Comparison of ENCODE assay signal across 8 cellular contexts in the genomic region with DNA sequence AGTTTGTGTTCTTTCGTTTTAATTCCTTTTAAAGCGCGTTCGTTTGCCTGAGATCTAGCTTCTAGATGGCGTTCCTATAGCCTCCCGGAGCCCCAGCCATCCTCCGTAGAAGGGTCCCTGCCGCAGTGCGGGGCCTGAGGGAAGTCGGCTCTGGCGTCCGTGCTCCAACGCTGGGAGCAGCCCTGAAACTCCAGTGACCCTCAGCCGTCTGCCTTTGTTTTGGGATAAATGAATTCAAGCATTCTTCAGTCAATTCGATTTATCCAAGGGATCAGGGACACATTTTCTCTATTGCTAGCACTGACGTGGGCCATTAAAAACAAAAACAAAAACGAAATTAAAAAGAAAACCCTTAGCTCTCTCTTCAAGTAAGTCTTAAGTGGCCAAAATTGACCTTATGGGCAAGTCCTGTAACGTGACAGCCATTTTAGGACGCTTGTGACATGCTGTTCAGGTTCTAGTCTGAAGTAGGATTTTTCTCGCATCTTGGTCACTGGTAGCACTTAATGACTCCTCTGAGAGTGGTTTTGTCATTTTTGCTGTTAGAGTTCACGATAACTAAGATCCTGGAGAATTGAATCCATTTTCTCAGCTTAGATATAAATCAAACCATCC. TPM values are rescaled to one million over a fixed set of nuclear protein-coding genes. Genes with fewer than 3 reads are reported as not detected.
DNase-seq lines count a peak whose midpoint lies in the region; ATAC-seq and TF ChIP-seq lines count a peak whose summit lies in the region.

No MANE protein-coding gene starts in this region.

- no peak for TF ChIP-seq POLR2A in uterus (IDR thresholded peaks at IDR 0.05)

- H3F3A ChIP-seq in PC-9 (ENCODE audit: insufficient read depth, low read depth): no peaks in the 10 kb centered on the region

- H3K27me3 ChIP-seq in BLaER1 (no peaks in the 10 kb centered on the region), PC-9 (ENCODE audit: insufficient read depth, low read depth) (no peaks in the 10 kb centered on the region), uterus (no peaks in the 10 kb centered on the region)

- intact Hi-C loops in PC-9 (cut with micrococcal nuclease; ENCODE audit: unreplicated experiment): loop anchor here (10.0 kb wide), 2 partner anchors 109 to 1101 kb away; no protein-coding TSS in a partner anchor
- intact Hi-C loops in dendritic cell treated with granulocyte-macrophage colony-stimulating factor and Interleukin-4, amounts not matched to agents 40 ng/mL and 50 ng/mL, for 4 days (cut with micrococcal nuclease): loop anchor here (2.0 to 10.0 kb wide), 3 partner anchors 681 to 1811 kb away; partner anchors contain the start of gene NRIP1
- intact Hi-C loops in uterus (cut with DNase I; ENCODE audit: low total_unique reads): no loop called here

- ATAC-seq in GM18858 (IDR thresholded peaks at IDR 0.05; ENCODE audit: unreplicated experiment): peak; percentile 5
- peak; percentile 21 for ATAC-seq in HG03025 (IDR thresholded peaks at IDR 0.05; ENCODE audit: low FRiP score, unreplicated experiment)

- H3K27ac ChIP-seq in BLaER1: peak overlapping the region; percentile 85
- no peak overlapping the region for H3K27ac ChIP-seq in PC-9
- H3K27ac ChIP-seq in uterus: peak overlapping the region; percentile 89 to 99

- H3K27me3 Mint-ChIP-seq in dendritic cell treated with granulocyte-macrophage colony-stimulating factor and Interleukin-4, amounts not matched to agents 40 ng/mL and 50 ng/mL, for 4 days: no peaks in the 10 kb centered on the region
- H3K27me3 Mint-ChIP-seq in mesothelial cell of epicardium (ENCODE audit: low read depth): no peaks in the 10 kb centered on the region

- CTCF ChIA-PET in PC-9 (lab: Charles Lee): no interaction called here

- H3K79me2 ChIP-seq in PC-9 (ENCODE audit: low read depth): peaks cover 37% of the 10 kb centered on the region

- H4K20me1 ChIP-seq in BLaER1 (peaks cover 33% of the 10 kb centered on the region), PC-9 (ENCODE audit: insufficient read depth) (peaks cover 27% of the 10 kb centered on the region)

- no peaks in the 10 kb centered on the region for H3K9me3 Mint-ChIP-seq in dendritic cell treated with granulocyte-macrophage colony-stimulating factor and Interleukin-4, amounts not matched to agents 40 ng/mL and 50 ng/mL, for 4 days
- peaks cover 4% of the 10 kb centered on the region for H3K9me3 Mint-ChIP-seq in mesothelial cell of epicardium

- H3K4me1 ChIP-seq in BLaER1 (peaks cover 37% of the 10 kb centered on the region), PC-9 (replicated peaks; ENCODE audit: insufficient read depth) (peaks cover 31% of the 10 kb centered on the region), uterus (peaks cover 0 to 4% of the 10 kb centered on the region in 2 donors)

- peak overlapping the region; percentile 100 for H3K4me3 Mint-ChIP-seq in dendritic cell treated with granulocyte-macrophage colony-stimulating factor and Interleukin-4, amounts not matched to agents 40 ng/mL and 50 ng/mL, for 4 days
- H3K4me3 Mint-ChIP-seq in mesothelial cell of epicardium: peak overlapping the region; percentile 99

- TF ChIP-seq CTCF in PC-9 (conservative IDR thresholded peaks at IDR 0.05) (no peak), mesothelial cell of epicardium (IDR thresholded peaks at IDR 0.05; ENCODE audit: unreplicated experiment) (no peak), uterus (IDR thresholded peaks at IDR 0.05) (peak in 1 of 4 experiments; percentile 21)

- H3K9ac ChIP-seq in BLaER1: peak overlapping the region; percentile 85

- peak overlapping the region; percentile 99 for H2AFZ ChIP-seq in PC-9

- DNase-seq in PC-9 (no peak), mesothelial cell of epicardium (ENCODE audit: low spot score in 2 of 2, unreplicated experiment in 2 of 2) (peak in 1 of 2 experiments; percentile 48), uterus (no peak)
- DNase-seq in stimulated activated CD4-positive, alpha-beta T cell treated with anti-CD3 and anti-CD28 coated beads, Interleukin-4, amount 100 ng/mL, for 24 hours: no peak

- H3K36me3 ChIP-seq in BLaER1 (peaks cover 6% of the 10 kb centered on the region), PC-9 (ENCODE audit: low read depth) (peaks cover 18% of the 10 kb centered on the region), uterus (no peaks in the 10 kb centered on the region)

- H3K27ac Mint-ChIP-seq in dendritic cell treated with granulocyte-macrophage colony-stimulating factor and Interleukin-4, amounts not matched to agents 40 ng/mL and 50 ng/mL, for 4 days: peak overlapping the region; percentile 97
- peak overlapping the region; percentile 97 for H3K27ac Mint-ChIP-seq in mesothelial cell of epicardium

- no peaks in the 10 kb centered on the region for H3K9me3 ChIP-seq in BLaER1
- H3K9me3 ChIP-seq in PC-9 (ENCODE audit: insufficient read depth, low read depth): no peaks in the 10 kb centered on the region
- no peaks in the 10 kb centered on the region for H3K9me3 ChIP-seq in uterus

- BruUV-seq in PC-9 (replicated peaks; lab: Mats Ljungman, UMichigan): TSS peak; percentile 39

- POLR2A ChIA-PET in PC-9 (lab: Charles Lee; ENCODE audit: unreplicated experiment): interaction anchor here (0.6 kb wide), 2 partner anchors 56 to 1436 kb away, joined by 4 to 5 read pairs; no protein-coding TSS in a partner anchor

- H3K4me3 ChIP-seq in BLaER1 (peak overlapping the region; percentile 92), PC-9 (peak overlapping the region; percentile 90), uterus (peak overlapping the region; percentile 59 to 86)

- no peaks in the 10 kb centered on the region for H3K9me2 ChIP-seq in PC-9 (ENCODE audit: insufficient read depth)

- H3K4me2 ChIP-seq in BLaER1 (peak overlapping the region; percentile 88), PC-9 (peak overlapping the region; percentile 98)

- H3K36me3 Mint-ChIP-seq in dendritic cell treated with granulocyte-macrophage colony-stimulating factor and Interleukin-4, amounts not matched to agents 40 ng/mL and 50 ng/mL, for 4 days (ENCODE audit: low read depth): peaks cover 27% of the 10 kb centered on the region
- peaks cover 3% of the 10 kb centered on the region for H3K36me3 Mint-ChIP-seq in mesothelial cell of epicardium

- H3K4me1 Mint-ChIP-seq in dendritic cell treated with granulocyte-macrophage colony-stimulating factor and Interleukin-4, amounts not matched to agents 40 ng/mL and 50 ng/mL, for 4 days (ENCODE audit: low read depth): peaks cover 21% of the 10 kb centered on the region
- peaks cover 38% of the 10 kb centered on the region for H3K4me1 Mint-ChIP-seq in mesothelial cell of epicardium

RNA-seq across cellular contexts. Expression of gene HSPA13, which starts 0.8 kb away (rescaled TPM):
- 19.0 and 24.9 TPM in 2 replicates for total RNA-seq in PC-9 (2021)
- total RNA-seq in mesothelial cell of epicardium: 42.0 to 45.0 TPM (median 44.2 TPM) in 3 replicates
- total RNA-seq in uterus: 10 to 100 TPM; 15.4 to 98.6 (median 27.9) TPM
